1 cellular context compared by ENCODE assay signal in the genomic region with DNA sequence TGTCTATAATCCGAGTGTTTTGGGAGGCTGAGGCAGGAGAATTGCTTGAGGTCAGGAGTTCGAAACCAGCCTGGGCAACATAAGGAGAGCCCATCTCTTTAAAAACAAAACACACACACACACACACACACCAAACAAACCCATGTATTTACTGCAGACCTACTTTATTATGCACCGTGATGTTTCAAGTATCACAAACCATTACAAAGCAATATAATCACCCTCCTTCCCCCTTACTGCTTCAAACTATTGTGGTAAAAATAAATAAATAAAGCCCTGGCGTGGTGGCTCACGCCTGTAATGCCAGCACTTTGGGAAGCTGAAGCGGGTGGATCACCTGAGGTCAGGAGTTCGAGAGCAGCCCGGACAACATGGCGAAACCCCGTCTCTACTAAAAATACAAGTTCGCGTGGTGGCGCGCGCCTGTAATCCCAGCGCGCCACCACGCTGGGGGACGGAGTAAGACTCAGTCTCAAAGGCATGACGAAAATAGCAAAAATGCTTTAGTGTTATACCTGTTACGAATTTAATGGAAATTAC.
TF ChIP-seq lines count a peak whose summit lies in the region.

No MANE protein-coding gene starts in this region.

TF ChIP-seq in H1, 55 proteins besides CTCF, POLR2A, EP300 and RAD21:
- TF ChIP-seq KDM4A (IDR thresholded peaks at IDR 0.05; ENCODE audit: low read depth, low read length, severe bottlenecking) = no peak
- no peak for TF ChIP-seq CHD7 (IDR thresholded peaks at IDR 0.05; ENCODE audit: insufficient replicate concordance, low read length)
- no peak for TF ChIP-seq MAFK (IDR thresholded peaks at IDR 0.05; ENCODE audit: low read depth, low read length)
- no peak for TF ChIP-seq NANOG (IDR thresholded peaks at IDR 0.05; ENCODE audit: insufficient read depth, low read depth, low read length, poor library complexity, severe bottlenecking)
- no peak for TF ChIP-seq USF2 (IDR thresholded peaks at IDR 0.05; ENCODE audit: low read length)
- no peak for TF ChIP-seq CHD2 (IDR thresholded peaks at IDR 0.05; ENCODE audit: low read length)
- TF ChIP-seq SUZ12 (IDR thresholded peaks at IDR 0.05; ENCODE audit: low read length) = no peak
- TF ChIP-seq POU5F1 (IDR thresholded peaks at IDR 0.05; ENCODE audit: low read depth, low read length) = no peak
- TF ChIP-seq EZH2 (IDR thresholded peaks at IDR 0.05; ENCODE audit: low read depth, low read length, severe bottlenecking) = no peak
- TF ChIP-seq BCL11A (IDR thresholded peaks at IDR 0.05; ENCODE audit: low read depth in 2 of 2, low read length in 2 of 2) = no peak
- no peak for TF ChIP-seq TAF7 (optimal IDR thresholded peaks at IDR 0.05; ENCODE audit: borderline replicate concordance, low read depth, low read length)
